Comparison of ENCODE assay signal across 1 cellular context in the genomic region with DNA sequence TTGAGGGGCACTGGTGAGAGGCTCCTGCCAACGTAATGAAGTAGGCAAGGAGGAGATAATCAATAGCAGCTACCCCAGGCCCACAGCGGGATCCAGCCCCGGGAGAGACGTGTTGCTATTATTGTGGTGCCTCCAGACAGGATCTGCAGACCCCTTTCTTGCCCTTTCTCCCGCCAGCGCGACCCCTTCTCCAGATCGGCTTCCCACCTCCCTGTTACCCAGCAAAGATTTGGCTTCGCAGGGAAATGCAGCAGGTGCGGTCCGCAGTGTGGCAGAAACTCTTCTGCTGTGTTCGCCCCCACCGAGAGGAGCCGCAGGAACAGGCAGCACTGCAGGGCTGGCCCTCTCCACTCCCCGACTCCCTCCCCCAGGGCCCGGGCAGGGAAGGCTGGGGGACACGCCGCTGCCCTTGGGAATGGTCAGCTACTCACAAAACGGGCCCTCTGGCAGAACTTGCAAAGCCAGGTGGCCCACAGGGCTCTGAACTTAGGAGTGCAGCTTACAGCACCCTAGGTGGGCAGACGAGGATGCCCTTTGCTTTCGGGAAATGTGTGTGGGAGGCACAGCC.
TF ChIP-seq lines count a peak whose summit lies in the region.

No MANE protein-coding gene starts in this region.

TF ChIP-seq in SK-N-SH treated with all-trans-retinoic acid at 6 μM for 48 hours, 23 proteins besides CTCF, POLR2A, EP300 and RAD21 (continued from another document):
- TF ChIP-seq, protein P1, sequence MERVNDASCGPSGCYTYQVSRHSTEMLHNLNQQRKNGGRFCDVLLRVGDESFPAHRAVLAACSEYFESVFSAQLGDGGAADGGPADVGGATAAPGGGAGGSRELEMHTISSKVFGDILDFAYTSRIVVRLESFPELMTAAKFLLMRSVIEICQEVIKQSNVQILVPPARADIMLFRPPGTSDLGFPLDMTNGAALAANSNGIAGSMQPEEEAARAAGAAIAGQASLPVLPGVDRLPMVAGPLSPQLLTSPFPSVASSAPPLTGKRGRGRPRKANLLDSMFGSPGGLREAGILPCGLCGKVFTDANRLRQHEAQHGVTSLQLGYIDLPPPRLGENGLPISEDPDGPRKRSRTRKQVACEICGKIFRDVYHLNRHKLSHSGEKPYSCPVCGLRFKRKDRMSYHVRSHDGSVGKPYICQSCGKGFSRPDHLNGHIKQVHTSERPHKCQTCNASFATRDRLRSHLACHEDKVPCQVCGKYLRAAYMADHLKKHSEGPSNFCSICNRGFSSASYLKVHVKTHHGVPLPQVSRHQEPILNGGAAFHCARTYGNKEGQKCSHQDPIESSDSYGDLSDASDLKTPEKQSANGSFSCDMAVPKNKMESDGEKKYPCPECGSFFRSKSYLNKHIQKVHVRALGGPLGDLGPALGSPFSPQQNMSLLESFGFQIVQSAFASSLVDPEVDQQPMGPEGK (CRISPR knock-in tag; IDR thresholded peaks at IDR 0.05; ENCODE audit: borderline replicate concordance) = no peak
- no peak for TF ChIP-seq TOX (CRISPR knock-in tag; IDR thresholded peaks at IDR 0.05; ENCODE audit: borderline replicate concordance)
- TF ChIP-seq PPARA (CRISPR knock-in tag; IDR thresholded peaks at IDR 0.05; ENCODE audit: borderline replicate concordance) = no peak
- TF ChIP-seq, protein P2, sequence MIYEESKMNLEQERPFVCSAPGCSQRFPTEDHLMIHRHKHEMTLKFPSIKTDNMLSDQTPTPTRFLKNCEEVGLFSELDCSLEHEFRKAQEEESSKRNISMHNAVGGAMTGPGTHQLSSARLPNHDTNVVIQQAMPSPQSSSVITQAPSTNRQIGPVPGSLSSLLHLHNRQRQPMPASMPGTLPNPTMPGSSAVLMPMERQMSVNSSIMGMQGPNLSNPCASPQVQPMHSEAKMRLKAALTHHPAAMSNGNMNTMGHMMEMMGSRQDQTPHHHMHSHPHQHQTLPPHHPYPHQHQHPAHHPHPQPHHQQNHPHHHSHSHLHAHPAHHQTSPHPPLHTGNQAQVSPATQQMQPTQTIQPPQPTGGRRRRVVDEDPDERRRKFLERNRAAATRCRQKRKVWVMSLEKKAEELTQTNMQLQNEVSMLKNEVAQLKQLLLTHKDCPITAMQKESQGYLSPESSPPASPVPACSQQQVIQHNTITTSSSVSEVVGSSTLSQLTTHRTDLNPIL (CRISPR knock-in tag; IDR thresholded peaks at IDR 0.05; ENCODE audit: low read depth) = no peak
- TF ChIP-seq, protein P3, sequence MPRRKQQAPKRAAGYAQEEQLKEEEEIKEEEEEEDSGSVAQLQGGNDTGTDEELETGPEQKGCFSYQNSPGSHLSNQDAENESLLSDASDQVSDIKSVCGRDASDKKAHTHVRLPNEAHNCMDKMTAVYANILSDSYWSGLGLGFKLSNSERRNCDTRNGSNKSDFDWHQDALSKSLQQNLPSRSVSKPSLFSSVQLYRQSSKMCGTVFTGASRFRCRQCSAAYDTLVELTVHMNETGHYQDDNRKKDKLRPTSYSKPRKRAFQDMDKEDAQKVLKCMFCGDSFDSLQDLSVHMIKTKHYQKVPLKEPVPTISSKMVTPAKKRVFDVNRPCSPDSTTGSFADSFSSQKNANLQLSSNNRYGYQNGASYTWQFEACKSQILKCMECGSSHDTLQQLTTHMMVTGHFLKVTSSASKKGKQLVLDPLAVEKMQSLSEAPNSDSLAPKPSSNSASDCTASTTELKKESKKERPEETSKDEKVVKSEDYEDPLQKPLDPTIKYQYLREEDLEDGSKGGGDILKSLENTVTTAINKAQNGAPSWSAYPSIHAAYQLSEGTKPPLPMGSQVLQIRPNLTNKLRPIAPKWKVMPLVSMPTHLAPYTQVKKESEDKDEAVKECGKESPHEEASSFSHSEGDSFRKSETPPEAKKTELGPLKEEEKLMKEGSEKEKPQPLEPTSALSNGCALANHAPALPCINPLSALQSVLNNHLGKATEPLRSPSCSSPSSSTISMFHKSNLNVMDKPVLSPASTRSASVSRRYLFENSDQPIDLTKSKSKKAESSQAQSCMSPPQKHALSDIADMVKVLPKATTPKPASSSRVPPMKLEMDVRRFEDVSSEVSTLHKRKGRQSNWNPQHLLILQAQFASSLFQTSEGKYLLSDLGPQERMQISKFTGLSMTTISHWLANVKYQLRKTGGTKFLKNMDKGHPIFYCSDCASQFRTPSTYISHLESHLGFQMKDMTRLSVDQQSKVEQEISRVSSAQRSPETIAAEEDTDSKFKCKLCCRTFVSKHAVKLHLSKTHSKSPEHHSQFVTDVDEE (CRISPR knock-in tag; IDR thresholded peaks at IDR 0.05) = no peak
- no peak for TF ChIP-seq ZFP3 (CRISPR knock-in tag; IDR thresholded peaks at IDR 0.05)
TF ChIP-seq in SK-N-SH treated with all-trans-retinoic acid at 6 μM for 48 hours: peak in this region for 0.
